ENCODE assay signal across 8 cellular contexts in the genomic region with DNA sequence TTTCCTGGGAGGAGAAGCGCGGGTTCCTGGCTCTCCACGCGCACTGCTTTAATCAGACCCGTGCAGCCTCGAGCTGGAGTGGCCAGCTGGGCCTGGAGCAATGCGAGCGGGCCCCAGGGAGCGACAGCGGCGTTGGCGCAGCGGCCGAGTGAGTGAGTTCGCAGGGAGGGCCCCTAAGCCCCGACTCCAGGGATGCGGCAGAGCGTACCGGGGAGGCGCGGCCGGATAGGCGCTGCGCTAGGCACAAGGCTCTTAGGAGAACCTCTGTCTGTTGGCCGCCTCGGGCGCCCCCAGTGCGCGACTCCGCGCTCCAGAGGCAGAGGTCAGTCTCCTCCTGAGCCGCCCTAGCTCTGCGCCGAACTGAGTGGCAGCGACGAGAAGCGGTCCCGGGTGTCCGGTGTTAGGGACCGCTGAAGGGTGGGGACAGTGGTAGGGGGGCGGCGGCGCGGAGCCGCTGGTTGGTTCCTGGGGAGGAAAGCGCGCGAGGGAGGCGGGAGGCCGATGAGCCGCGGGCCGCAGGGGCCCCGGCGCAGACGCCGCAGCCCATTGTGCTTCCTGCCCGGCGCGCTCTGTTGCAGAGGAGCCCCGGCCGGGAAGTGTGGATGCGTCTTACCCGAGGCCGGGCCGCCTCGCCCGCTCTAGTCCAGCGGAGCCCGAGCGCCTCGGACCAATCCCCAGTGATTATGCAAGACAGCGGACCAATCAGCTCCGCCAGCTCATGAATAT. TPM values are rescaled to one million over a fixed set of nuclear protein-coding genes. Genes with fewer than 3 reads are reported as not detected.
DNase-seq lines count a peak whose midpoint lies in the region; ATAC-seq and TF ChIP-seq lines count a peak whose summit lies in the region.

No MANE protein-coding gene starts in this region.

- TF ChIP-seq CTCF in GM12872 (IDR thresholded peaks at IDR 0.05; ENCODE audit: insufficient read depth, low read depth, low read length) (0 out of 3 replicates have a peak, but pooled peaks have one; percentile 20), NB4 (IDR thresholded peaks at IDR 0.05; ENCODE audit: low read depth, low read length) (no peak), cardiac fibroblast (IDR thresholded peaks at IDR 0.05; ENCODE audit: low read depth, low read length) (no peak)

- peak overlapping the region; percentile 84 for H3K9ac ChIP-seq in skeletal muscle satellite cell (ENCODE audit: low read depth, low read length)

- peak overlapping the region; percentile 53 for H3K4me3 ChIP-seq in NB4 (ENCODE audit: low read depth, low read length)
- H3K4me3 ChIP-seq in cardiac fibroblast (replicated peaks in 1 of 2; ENCODE audit: low read depth in 2 of 2, low read length in 2 of 2) = peak overlapping the region; percentile 46 to 62
- peak overlapping the region; percentile 89 for H3K4me3 ChIP-seq in skeletal muscle satellite cell (ENCODE audit: low read length)

- no peaks in the 10 kb centered on the region for H3K9me3 ChIP-seq in skeletal muscle satellite cell (replicated peaks; ENCODE audit: low read length)

- H3K36me3 ChIP-seq in skeletal muscle satellite cell (ENCODE audit: insufficient read depth, low read length) = peaks cover 12% of the 10 kb centered on the region

- peaks cover 38% of the 10 kb centered on the region for H3K4me1 ChIP-seq in skeletal muscle satellite cell (ENCODE audit: control insufficient read depth, insufficient read depth, low read length)

- DNase-seq in AG08395 (ENCODE audit: low spot score) = peak; percentile 97
- DNase-seq in NB4 (ENCODE audit: low read depth) = peak; percentile 98
- peak; percentile 75 for DNase-seq in SKM-1 treated with dmso at 0.1 percent for 144 hours (lab: John Stamatoyannopoulos, UW; ENCODE audit: unreplicated experiment)
- DNase-seq in cardiac fibroblast (ENCODE audit: low read depth in 2 of 2) = peak; percentile 94 to 97
- DNase-seq in iris pigment epithelial cell (ENCODE audit: low read depth) = peak; percentile 94

- TF ChIP-seq POLR2A in NB4 (IDR thresholded peaks at IDR 0.05; ENCODE audit: extremely low read depth, insufficient read length) = peak; percentile 72

- H3K4me2 ChIP-seq in skeletal muscle satellite cell (ENCODE audit: low read length) = peak overlapping the region; percentile 97

- ATAC-seq in HG02623 (IDR thresholded peaks at IDR 0.05; ENCODE audit: unreplicated experiment) = peak; percentile 86

- H3K27me3 ChIP-seq in skeletal muscle satellite cell (ENCODE audit: control insufficient read depth, insufficient read depth, low read length) = peaks cover 11% of the 10 kb centered on the region

RNA-seq across cellular contexts. Expression of a gene that starts 0.4 kb away (rescaled TPM):
- 1.3 and 3.5 TPM in 2 replicates for total RNA-seq in skeletal muscle satellite cell (2012; rRNA removed)

RNA-seq across cellular contexts. Expression of a gene that starts 17.8 kb away (rescaled TPM):
- total RNA-seq in skeletal muscle satellite cell (2012; rRNA removed) = 1.1 and 1.8 TPM in 2 replicates

Comparison
In these comparisons a context has a peak if more than half of its experiments do, and no peak if none do; other contexts are left out.
1. Peak in every context shown above with its lines: DNase-seq, ATAC-seq and H3K4me3 ChIP-seq.